In the genomic region with DNA sequence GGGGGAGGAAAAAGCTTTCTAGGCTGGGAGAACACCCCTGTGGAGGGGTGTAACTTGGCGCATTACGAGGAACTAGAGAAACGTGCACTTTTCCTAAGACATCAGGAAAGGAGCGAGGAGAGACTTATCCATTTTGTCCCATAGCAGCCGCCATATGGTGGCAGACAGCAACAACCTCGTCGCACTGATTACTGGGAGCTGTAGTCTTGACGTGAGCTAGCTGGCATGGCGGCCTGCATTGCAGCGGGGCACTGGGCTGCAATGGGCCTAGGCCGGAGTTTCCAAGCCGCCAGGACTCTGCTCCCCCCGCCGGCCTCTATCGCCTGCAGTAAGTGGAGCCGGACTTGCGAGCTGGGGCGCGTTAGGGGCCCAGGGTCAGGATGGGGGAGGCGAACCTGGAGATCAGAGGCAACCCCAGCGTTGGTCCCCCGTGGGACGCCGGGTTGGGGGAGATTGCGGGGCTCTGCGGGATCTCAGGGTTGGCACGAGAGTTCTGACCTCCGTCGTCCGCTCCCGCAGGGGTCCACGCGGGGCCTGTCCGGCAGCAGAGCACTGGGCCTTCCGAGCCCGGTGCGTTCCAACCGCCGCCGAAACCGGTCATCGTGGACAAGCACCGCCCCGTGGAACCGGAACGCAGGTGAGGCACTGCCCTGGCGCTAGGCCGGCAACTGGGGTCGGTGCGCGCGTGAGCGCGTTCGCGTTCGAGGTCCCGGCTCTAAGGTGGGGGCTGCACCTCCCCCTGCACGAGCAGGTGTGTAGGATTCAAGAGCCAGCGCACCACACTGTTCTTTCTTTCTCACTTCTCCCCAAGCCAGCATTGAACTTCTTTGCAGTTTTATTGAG, we compare ENCODE assay signal across 1 cellular context.
TF ChIP-seq lines count a peak whose summit lies in the region.

A gene (plus strand): TSS at position 201 of the 843 bp plus-strand sequence. CDS start 25 bp downstream, at position 226.

TF ChIP-seq in HepG2, 621 proteins besides CTCF, POLR2A, EP300 and RAD21 (continued from another document and continues in another):
- TF ChIP-seq, protein P1, sequence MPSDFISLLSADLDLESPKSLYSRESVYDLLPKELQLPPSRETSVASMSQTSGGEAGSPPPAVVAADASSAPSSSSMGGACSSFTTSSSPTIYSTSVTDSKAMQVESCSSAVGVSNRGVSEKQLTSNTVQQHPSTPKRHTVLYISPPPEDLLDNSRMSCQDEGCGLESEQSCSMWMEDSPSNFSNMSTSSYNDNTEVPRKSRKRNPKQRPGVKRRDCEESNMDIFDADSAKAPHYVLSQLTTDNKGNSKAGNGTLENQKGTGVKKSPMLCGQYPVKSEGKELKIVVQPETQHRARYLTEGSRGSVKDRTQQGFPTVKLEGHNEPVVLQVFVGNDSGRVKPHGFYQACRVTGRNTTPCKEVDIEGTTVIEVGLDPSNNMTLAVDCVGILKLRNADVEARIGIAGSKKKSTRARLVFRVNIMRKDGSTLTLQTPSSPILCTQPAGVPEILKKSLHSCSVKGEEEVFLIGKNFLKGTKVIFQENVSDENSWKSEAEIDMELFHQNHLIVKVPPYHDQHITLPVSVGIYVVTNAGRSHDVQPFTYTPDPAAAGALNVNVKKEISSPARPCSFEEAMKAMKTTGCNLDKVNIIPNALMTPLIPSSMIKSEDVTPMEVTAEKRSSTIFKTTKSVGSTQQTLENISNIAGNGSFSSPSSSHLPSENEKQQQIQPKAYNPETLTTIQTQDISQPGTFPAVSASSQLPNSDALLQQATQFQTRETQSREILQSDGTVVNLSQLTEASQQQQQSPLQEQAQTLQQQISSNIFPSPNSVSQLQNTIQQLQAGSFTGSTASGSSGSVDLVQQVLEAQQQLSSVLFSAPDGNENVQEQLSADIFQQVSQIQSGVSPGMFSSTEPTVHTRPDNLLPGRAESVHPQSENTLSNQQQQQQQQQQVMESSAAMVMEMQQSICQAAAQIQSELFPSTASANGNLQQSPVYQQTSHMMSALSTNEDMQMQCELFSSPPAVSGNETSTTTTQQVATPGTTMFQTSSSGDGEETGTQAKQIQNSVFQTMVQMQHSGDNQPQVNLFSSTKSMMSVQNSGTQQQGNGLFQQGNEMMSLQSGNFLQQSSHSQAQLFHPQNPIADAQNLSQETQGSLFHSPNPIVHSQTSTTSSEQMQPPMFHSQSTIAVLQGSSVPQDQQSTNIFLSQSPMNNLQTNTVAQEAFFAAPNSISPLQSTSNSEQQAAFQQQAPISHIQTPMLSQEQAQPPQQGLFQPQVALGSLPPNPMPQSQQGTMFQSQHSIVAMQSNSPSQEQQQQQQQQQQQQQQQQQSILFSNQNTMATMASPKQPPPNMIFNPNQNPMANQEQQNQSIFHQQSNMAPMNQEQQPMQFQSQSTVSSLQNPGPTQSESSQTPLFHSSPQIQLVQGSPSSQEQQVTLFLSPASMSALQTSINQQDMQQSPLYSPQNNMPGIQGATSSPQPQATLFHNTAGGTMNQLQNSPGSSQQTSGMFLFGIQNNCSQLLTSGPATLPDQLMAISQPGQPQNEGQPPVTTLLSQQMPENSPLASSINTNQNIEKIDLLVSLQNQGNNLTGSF (CRISPR knock-in tag; IDR thresholded peaks at IDR 0.05): peak; percentile 77; the same call in 1 of the 2 replicates
- peak; percentile 79 for TF ChIP-seq PPARG (CRISPR knock-in tag; conservative IDR thresholded peaks at IDR 0.05)
- TF ChIP-seq, protein P2, sequence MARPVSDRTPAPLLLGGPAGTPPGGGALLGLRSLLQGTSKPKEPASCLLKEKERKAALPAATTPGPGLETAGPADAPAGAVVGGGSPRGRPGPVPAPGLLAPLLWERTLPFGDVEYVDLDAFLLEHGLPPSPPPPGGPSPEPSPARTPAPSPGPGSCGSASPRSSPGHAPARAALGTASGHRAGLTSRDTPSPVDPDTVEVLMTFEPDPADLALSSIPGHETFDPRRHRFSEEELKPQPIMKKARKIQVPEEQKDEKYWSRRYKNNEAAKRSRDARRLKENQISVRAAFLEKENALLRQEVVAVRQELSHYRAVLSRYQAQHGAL (CRISPR knock-in tag; IDR thresholded peaks at IDR 0.05; ENCODE audit: not compliant biosample characterization): no peak
- peak; percentile 94 for TF ChIP-seq ZNF556 (CRISPR knock-in tag; IDR thresholded peaks at IDR 0.05; ENCODE audit: borderline replicate concordance)
- TF ChIP-seq SNRNP70 (IDR thresholded peaks at IDR 0.05; ENCODE audit: low read depth, low read length): no peak
- TF ChIP-seq, protein P3, sequence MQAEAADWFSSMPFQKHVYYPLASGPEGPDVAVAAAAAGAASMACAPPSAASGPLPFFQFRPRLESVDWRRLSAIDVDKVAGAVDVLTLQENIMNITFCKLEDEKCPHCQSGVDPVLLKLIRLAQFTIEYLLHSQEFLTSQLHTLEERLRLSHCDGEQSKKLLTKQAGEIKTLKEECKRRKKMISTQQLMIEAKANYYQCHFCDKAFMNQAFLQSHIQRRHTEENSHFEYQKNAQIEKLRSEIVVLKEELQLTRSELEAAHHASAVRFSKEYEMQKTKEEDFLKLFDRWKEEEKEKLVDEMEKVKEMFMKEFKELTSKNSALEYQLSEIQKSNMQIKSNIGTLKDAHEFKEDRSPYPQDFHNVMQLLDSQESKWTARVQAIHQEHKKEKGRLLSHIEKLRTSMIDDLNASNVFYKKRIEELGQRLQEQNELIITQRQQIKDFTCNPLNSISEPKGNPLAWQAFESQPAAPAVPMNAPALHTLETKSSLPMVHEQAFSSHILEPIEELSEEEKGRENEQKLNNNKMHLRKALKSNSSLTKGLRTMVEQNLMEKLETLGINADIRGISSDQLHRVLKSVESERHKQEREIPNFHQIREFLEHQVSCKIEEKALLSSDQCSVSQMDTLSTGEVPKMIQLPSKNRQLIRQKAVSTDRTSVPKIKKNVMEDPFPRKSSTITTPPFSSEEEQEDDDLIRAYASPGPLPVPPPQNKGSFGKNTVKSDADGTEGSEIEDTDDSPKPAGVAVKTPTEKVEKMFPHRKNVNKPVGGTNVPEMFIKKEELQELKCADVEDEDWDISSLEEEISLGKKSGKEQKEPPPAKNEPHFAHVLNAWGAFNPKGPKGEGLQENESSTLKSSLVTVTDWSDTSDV (CRISPR knock-in tag; IDR thresholded peaks at IDR 0.05): 0 out of 2 replicates have a peak, but pooled peaks have one; percentile 72
- TF ChIP-seq MAF1 (CRISPR knock-in tag; IDR thresholded peaks at IDR 0.05; ENCODE audit: borderline replicate concordance): peak; percentile 24; the same call in 1 of the 2 replicates
- TF ChIP-seq NFKB2 (CRISPR knock-in tag; IDR thresholded peaks at IDR 0.05; ENCODE audit: borderline replicate concordance): peak; percentile 94; the same call in 1 of the 2 replicates
- TF ChIP-seq ZNF776 (CRISPR knock-in tag; IDR thresholded peaks at IDR 0.05): peak; percentile 62; the same call in 1 of the 2 replicates
- TF ChIP-seq, protein P4, sequence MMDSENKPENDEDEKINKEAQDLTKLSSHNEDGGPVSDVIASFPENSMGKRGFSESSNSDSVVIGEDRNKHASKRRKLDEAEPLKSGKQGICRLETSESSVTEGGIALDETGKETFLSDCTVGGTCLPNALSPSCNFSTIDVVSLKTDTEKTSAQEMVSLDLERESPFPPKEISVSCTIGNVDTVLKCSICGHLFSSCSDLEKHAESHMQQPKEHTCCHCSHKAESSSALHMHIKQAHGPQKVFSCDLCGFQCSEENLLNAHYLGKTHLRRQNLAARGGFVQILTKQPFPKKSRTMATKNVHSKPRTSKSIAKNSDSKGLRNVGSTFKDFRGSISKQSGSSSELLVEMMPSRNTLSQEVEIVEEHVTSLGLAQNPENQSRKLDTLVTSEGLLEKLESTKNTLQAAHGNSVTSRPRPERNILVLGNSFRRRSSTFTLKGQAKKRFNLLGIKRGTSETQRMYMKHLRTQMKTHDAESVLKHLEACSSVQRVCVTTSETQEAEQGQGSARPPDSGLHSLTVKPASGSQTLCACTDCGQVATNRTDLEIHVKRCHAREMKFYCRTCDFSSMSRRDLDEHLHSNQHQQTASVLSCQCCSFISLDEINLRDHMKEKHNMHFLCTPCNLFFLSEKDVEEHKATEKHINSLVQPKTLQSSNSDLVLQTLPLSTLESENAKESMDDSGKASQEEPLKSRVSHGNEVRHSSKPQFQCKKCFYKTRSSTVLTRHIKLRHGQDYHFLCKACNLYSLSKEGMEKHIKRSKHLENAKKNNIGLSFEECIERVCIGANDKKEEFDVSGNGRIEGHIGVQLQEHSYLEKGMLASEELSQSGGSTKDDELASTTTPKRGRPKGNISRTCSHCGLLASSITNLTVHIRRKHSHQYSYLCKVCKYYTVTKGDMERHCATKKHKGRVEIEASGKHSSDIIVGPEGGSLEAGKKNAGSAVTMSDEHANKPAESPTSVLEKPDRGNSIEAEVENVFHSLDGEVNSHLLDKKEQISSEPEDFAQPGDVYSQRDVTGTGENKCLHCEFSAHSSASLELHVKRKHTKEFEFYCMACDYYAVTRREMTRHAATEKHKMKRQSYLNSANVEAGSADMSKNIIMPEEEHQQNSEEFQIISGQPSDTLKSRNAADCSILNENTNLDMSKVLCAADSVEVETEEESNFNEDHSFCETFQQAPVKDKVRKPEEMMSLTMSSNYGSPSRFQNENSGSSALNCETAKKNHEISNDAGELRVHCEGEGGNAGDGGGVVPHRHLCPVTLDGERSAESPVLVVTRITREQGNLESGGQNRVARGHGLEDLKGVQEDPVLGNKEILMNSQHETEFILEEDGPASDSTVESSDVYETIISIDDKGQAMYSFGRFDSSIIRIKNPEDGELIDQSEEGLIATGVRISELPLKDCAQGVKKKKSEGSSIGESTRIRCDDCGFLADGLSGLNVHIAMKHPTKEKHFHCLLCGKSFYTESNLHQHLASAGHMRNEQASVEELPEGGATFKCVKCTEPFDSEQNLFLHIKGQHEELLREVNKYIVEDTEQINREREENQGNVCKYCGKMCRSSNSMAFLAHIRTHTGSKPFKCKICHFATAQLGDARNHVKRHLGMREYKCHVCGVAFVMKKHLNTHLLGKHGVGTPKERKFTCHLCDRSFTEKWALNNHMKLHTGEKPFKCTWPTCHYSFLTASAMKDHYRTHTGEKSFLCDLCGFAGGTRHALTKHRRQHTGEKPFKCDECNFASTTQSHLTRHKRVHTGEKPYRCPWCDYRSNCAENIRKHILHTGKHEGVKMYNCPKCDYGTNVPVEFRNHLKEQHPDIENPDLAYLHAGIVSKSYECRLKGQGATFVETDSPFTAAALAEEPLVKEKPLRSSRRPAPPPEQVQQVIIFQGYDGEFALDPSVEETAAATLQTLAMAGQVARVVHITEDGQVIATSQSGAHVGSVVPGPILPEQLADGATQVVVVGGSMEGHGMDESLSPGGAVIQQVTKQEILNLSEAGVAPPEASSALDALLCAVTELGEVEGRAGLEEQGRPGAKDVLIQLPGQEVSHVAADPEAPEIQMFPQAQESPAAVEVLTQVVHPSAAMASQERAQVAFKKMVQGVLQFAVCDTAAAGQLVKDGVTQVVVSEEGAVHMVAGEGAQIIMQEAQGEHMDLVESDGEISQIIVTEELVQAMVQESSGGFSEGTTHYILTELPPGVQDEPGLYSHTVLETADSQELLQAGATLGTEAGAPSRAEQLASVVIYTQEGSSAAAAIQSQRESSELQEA (CRISPR knock-in tag; IDR thresholded peaks at IDR 0.05; ENCODE audit: not compliant biosample characterization): peak; percentile 95
- no peak for TF ChIP-seq GABPA (IDR thresholded peaks at IDR 0.05; ENCODE audit: low read depth, low read length)
- TF ChIP-seq GABPA (CRISPR knock-in tag; IDR thresholded peaks at IDR 0.05; ENCODE audit: low read depth): peak; percentile 67
- TF ChIP-seq, protein P5, sequence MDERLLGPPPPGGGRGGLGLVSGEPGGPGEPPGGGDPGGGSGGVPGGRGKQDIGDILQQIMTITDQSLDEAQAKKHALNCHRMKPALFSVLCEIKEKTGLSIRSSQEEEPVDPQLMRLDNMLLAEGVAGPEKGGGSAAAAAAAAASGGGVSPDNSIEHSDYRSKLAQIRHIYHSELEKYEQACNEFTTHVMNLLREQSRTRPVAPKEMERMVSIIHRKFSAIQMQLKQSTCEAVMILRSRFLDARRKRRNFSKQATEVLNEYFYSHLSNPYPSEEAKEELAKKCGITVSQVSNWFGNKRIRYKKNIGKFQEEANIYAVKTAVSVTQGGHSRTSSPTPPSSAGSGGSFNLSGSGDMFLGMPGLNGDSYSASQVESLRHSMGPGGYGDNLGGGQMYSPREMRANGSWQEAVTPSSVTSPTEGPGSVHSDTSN (CRISPR knock-in tag; IDR thresholded peaks at IDR 0.05): peak; percentile 33; the same call in 1 of the 2 replicates
- TF ChIP-seq TCF12 (IDR thresholded peaks at IDR 0.05): no peak
- TF ChIP-seq TCF12 (CRISPR knock-in tag; IDR thresholded peaks at IDR 0.05): 0 out of 2 replicates have a peak, but pooled peaks have one; percentile 44
- TF ChIP-seq NKX3-1 (CRISPR knock-in tag; IDR thresholded peaks at IDR 0.05): peak; percentile 77; the same call in 1 of the 2 replicates
- TF ChIP-seq SALL2 (CRISPR knock-in tag; IDR thresholded peaks at IDR 0.05): peak; percentile 87; the same call in 1 of the 2 replicates
- TF ChIP-seq, protein P6, sequence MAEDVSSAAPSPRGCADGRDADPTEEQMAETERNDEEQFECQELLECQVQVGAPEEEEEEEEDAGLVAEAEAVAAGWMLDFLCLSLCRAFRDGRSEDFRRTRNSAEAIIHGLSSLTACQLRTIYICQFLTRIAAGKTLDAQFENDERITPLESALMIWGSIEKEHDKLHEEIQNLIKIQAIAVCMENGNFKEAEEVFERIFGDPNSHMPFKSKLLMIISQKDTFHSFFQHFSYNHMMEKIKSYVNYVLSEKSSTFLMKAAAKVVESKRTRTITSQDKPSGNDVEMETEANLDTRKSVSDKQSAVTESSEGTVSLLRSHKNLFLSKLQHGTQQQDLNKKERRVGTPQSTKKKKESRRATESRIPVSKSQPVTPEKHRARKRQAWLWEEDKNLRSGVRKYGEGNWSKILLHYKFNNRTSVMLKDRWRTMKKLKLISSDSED (CRISPR knock-in tag; IDR thresholded peaks at IDR 0.05): no peak; the same call in 1 of the 2 replicates
- TF ChIP-seq FOXC1 (CRISPR knock-in tag; IDR thresholded peaks at IDR 0.05; ENCODE audit: borderline replicate concordance): peak; percentile 91
- TF ChIP-seq, protein P7, sequence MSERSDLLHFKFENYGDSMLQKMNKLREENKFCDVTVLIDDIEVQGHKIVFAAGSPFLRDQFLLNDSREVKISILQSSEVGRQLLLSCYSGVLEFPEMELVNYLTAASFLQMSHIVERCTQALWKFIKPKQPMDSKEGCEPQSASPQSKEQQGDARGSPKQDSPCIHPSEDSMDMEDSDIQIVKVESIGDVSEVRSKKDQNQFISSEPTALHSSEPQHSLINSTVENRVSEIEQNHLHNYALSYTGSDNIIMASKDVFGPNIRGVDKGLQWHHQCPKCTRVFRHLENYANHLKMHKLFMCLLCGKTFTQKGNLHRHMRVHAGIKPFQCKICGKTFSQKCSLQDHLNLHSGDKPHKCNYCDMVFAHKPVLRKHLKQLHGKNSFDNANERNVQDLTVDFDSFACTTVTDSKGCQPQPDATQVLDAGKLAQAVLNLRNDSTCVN (CRISPR knock-in tag; IDR thresholded peaks at IDR 0.05; ENCODE audit: borderline replicate concordance): 0 out of 2 replicates have a peak, but pooled peaks have one; percentile 52
- peak; percentile 58; the same call in 1 of the 2 replicates for TF ChIP-seq ZNF780A (CRISPR knock-in tag; IDR thresholded peaks at IDR 0.05)
- TF ChIP-seq ETV5 (CRISPR knock-in tag; IDR thresholded peaks at IDR 0.05; ENCODE audit: borderline replicate concordance): peak; percentile 53
- TF ChIP-seq SOX6 (IDR thresholded peaks at IDR 0.05): no peak
- peak; percentile 68 for TF ChIP-seq SOX6 (CRISPR knock-in tag; IDR thresholded peaks at IDR 0.05)
